8 cellular contexts compared by ENCODE assay signal in the genomic region with DNA sequence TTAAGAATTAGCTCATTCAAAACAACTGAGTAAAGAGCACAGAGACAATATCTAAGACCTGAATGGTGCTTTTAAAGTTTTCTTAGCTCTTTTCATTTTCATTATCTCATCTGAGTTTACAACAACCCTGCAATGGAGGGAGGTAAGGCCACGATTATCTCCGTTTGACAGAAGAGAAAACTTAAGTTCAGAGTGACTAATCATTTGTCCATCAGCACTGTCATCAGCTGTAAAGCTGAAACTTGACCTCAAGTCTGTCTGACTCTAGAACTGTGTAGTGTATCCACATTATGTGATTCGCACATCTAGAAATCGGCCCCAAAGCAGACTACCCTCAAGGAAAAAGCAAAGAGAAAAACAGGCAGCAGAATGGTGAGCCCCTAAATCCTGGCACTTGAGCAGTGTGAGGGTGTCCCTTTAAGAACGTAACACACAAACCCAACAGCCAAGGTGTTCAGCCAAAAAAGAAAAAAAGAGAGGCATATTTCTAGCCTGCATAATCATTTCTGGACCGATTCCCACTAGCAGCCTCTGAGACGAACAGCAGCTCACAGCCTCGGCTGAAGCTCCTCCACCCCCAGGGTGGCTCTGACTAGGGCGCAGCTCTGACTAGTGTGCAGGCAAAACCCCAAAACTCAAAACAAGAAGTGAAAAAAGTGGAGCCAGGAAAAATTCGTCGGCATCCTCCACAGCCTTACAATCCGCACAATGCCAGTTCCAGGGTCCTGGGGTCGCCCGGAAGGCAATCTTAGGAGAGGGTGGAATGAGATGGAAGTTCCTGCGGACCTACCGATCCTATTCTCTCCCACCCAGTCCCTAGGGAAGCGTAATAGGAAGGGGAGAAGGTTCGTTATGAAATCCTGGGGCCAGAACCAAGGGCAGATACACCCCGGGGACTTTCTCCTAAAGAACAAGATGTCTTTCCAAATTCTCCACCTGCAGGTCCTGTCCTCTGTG. TPM values are rescaled to one million over a fixed set of nuclear protein-coding genes. Genes with fewer than 3 reads are reported as not detected.
A peak's percentile ranks its signal among the peaks of the same experiment; 100 is the strongest.
DNase-seq lines count a peak whose midpoint lies in the region; ATAC-seq and TF ChIP-seq lines count a peak whose summit lies in the region.

No MANE protein-coding gene starts in this region.

- H3K4me3 Mint-ChIP-seq in CD4-positive, alpha-beta memory T cell: peak overlapping the region in 7 of 8 donors; percentile 1 to 61 (median 23)
- peak overlapping the region; percentile 73 for H3K4me3 Mint-ChIP-seq in osteocyte (ENCODE audit: unreplicated experiment)

- H3K27ac Mint-ChIP-seq in CD4-positive, alpha-beta memory T cell: no peak overlapping the region
- H3K27ac Mint-ChIP-seq in osteocyte (ENCODE audit: unreplicated experiment): peak overlapping the region; percentile 46

- H3K27ac ChIP-seq in CD4-positive, alpha-beta memory T cell (ENCODE audit: low read depth, low read length): no peak overlapping the region
- H3K27ac ChIP-seq in heart left ventricle: peak overlapping the region; percentile 56 to 93 (median 85)

- intact Hi-C loops in CD4-positive, alpha-beta memory T cell (cut with micrococcal nuclease): no loop called here
- intact Hi-C loops in heart left ventricle (cut with DNase I): loop anchor here in 8 of 10 donors (5.0 to 10.0 kb wide), 10 partner anchors 36 to 314 kb away; no protein-coding TSS in a partner anchor

- H3K27me3 Mint-ChIP-seq in CD4-positive, alpha-beta memory T cell: peaks cover 42 to 45% of the 10 kb centered on the region in 2 donors
- H3K27me3 Mint-ChIP-seq in osteocyte (ENCODE audit: unreplicated experiment): peaks cover 40% of the 10 kb centered on the region

- H3K9me3 ChIP-seq in CD4-positive, alpha-beta memory T cell (ENCODE audit: control insufficient read depth in 1 of 2, low read length in 2 of 2): no peaks in the 10 kb centered on the region
- no peaks in the 10 kb centered on the region for H3K9me3 ChIP-seq in heart left ventricle

- DNase-seq in CD4-positive, alpha-beta memory T cell: no peak
- DNase-seq in heart left ventricle (peak; percentile 45 to 70 (median 64)), osteocyte (ENCODE audit: extremely low spot score, unreplicated experiment) (no peak), DMS114 treated with DMSO at 0.1 percent for 48 hours (lab: John Stamatoyannopoulos, UW; ENCODE audit: unreplicated experiment) (no peak), germinal center (ENCODE audit: low spot score) (no peak)
- no peak for DNase-seq in activated CD4-positive, alpha-beta T cell treated with anti-CD3 and anti-CD28 coated beads for 48 hours

- H3K4me3 ChIP-seq in CD4-positive, alpha-beta memory T cell (ENCODE audit: low read length in 2 of 2): no peak overlapping the region
- H3K4me3 ChIP-seq in WI38 (ENCODE audit: low read depth, low read length) (peak overlapping the region; percentile 64), heart left ventricle (peak overlapping the region; percentile 65 to 90 (median 76))

- peak; percentile 59 to 80 (median 68) for ATAC-seq in heart left ventricle
- no peak for ATAC-seq in GM21423 (IDR thresholded peaks at IDR 0.05; ENCODE audit: unreplicated experiment)

- 8 to 15% (median 13%) methylated on average over 19 of the region's 19 CpGs for WGBS in heart left ventricle, 4 donors

- peaks cover 21% of the 10 kb centered on the region for H3K27me3 ChIP-seq in CD4-positive, alpha-beta memory T cell (ENCODE audit: insufficient read depth, low read length)
- peaks cover 0 to 47% (median 0%) of the 10 kb centered on the region in 9 donors for H3K27me3 ChIP-seq in heart left ventricle

- peaks cover 0 to 3% (median 0%) of the 10 kb centered on the region in 8 donors for H3K9me3 Mint-ChIP-seq in CD4-positive, alpha-beta memory T cell
- no peaks in the 10 kb centered on the region for H3K9me3 Mint-ChIP-seq in osteocyte (ENCODE audit: unreplicated experiment)

- no peaks in the 10 kb centered on the region for H3K36me3 Mint-ChIP-seq in CD4-positive, alpha-beta memory T cell
- H3K36me3 Mint-ChIP-seq in osteocyte (ENCODE audit: unreplicated experiment): no peaks in the 10 kb centered on the region

- CTCF ChIA-PET in CD4-positive, alpha-beta memory T cell (lab: Charles Lee; ENCODE audit: partially characterized antibody): interaction anchor here (1.9 kb wide), 1 partner anchor 8 kb away, joined by 4 read pairs; no protein-coding TSS in a partner anchor

- H3K36me3 ChIP-seq in CD4-positive, alpha-beta memory T cell (ENCODE audit: insufficient read depth, low read length): no peaks in the 10 kb centered on the region
- H3K36me3 ChIP-seq in heart left ventricle: no peaks in the 10 kb centered on the region

- TF ChIP-seq CTCF in WI38 (IDR thresholded peaks at IDR 0.05; ENCODE audit: low read depth, low read length) (no peak), heart left ventricle (IDR thresholded peaks at IDR 0.05) (no peak), osteocyte (IDR thresholded peaks at IDR 0.05) (no peak)

- POLR2A ChIA-PET in CD4-positive, alpha-beta memory T cell (lab: Charles Lee; ENCODE audit: partially characterized antibody): no interaction called here

- H3K4me1 Mint-ChIP-seq in CD4-positive, alpha-beta memory T cell: peaks cover 6 to 17% (median 11%) of the 10 kb centered on the region in 4 donors
- H3K4me1 Mint-ChIP-seq in osteocyte (ENCODE audit: unreplicated experiment): peaks cover 21% of the 10 kb centered on the region

- no peaks in the 10 kb centered on the region for H3K4me1 ChIP-seq in CD4-positive, alpha-beta memory T cell (ENCODE audit: insufficient read depth, low read length)
- peaks cover 4 to 58% (median 14%) of the 10 kb centered on the region in 12 donors for H3K4me1 ChIP-seq in heart left ventricle

- no peak for TF ChIP-seq POLR2A in heart left ventricle (IDR thresholded peaks at IDR 0.05)

RNA-seq across cellular contexts. Expression of a gene that starts 1.5 kb away (rescaled TPM):
- total RNA-seq in CD4-positive, alpha-beta memory T cell: not detected
- not detected for polyA plus RNA-seq in CD4-positive, alpha-beta memory T cell
- 10 to 100 TPM; 12.5 to 30.9 (median 22.5) TPM for total RNA-seq in heart left ventricle
- 10 to 100 TPM; 23.7 to 57.3 TPM for polyA plus RNA-seq in heart left ventricle
- total RNA-seq in osteocyte: 6.4 and 7.0 TPM in 2 replicates

Comparison
In these comparisons a context has a peak if more than half of its experiments do, and no peak if none do; other contexts are left out.
1. DNase-seq: peak in heart left ventricle (5 of 5); none in CD4-positive, alpha-beta memory T cell (0 of 5), osteocyte (single experiment), DMS114 treated with DMSO at 0.1 percent for 48 hours (single experiment), activated CD4-positive, alpha-beta T cell treated with anti-CD3 and anti-CD28 coated beads for 48 hours (single experiment) and germinal center (single experiment).
2. H3K4me3 ChIP-seq: peak in WI38 (single experiment) and heart left ventricle (12 of 12); none in CD4-positive, alpha-beta memory T cell (0 of 2).